In the genomic region with DNA sequence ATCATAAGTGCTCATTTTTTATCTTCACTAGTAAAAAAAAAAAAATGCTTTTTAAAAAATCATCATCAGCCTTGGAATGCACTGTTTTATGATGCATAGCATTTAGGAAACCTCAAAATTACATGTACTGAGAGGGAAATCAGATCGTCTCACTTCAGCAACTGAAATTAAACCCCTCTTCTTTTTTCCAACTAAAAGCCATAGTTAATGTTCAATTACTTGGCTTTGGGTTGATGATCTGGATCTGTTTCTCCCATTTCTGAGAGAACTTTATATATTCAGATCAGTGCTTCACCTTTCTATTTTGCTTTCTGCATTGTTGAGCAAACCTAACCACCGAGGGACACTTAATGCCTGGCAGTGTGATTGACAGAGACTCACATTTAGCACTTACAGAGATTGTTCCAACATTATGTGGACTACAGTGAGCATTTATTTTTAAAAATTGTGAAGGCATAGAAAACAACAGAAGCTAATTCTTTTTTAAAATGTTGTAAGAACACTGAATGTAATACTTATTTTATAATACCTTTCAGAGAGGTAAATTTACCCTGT, we compare ENCODE assay signal across 16 cellular contexts.
DNase-seq lines count a peak whose midpoint lies in the region; ATAC-seq and TF ChIP-seq lines count a peak whose summit lies in the region.
"Had no signal": no experiment of that assay in that cellular context is flagged by ENCODE, and none has a peak within 500 bp of the region (broad histone marks: within the 10 kb centered on the region; RNA-seq: fewer than 3 reads in every experiment).

No MANE protein-coding gene starts in this region.

- BruUV-seq in PC-9 (replicated peaks; lab: Mats Ljungman, UMichigan) = no TSS peak

- TF ChIP-seq CTCF in nephron (IDR thresholded peaks at IDR 0.05; ENCODE audit: unreplicated experiment in 3 of 3) = no peak
- TF ChIP-seq CTCF in gastrocnemius medialis (IDR thresholded peaks at IDR 0.05 in 4 of 5, conservative IDR thresholded peaks at IDR 0.05 in 1 of 5) = no peak
- TF ChIP-seq CTCF in PC-9 (conservative IDR thresholded peaks at IDR 0.05) = no peak

- peaks cover 6 to 20% of the 10 kb centered on the region in 2 donors for H3K4me1 ChIP-seq in gastrocnemius medialis
- H3K4me1 ChIP-seq in PC-9 (replicated peaks; ENCODE audit: insufficient read depth) = no peaks in the 10 kb centered on the region

- ATAC-seq in gastrocnemius medialis = peak; percentile 51 to 58
- no peak for ATAC-seq in GM21526 (IDR thresholded peaks at IDR 0.05; ENCODE audit: low FRiP score, unreplicated experiment)

- H3K4me3 Mint-ChIP-seq in nephron = no peak overlapping the region

- no peaks in the 10 kb centered on the region for H3K9me3 Mint-ChIP-seq in nephron

- no peak overlapping the region for H2AFZ ChIP-seq in PC-9

- no peak overlapping the region for H3K4me2 ChIP-seq in PC-9
- H3K4me2 ChIP-seq: SK-N-SH had no signal

- CTCF ChIA-PET in PC-9 (lab: Charles Lee) = no interaction called here

- peak overlapping the region; percentile 58 to 74 (median 73) for H3K27ac Mint-ChIP-seq in nephron

- no peak for TF ChIP-seq POLR2A in gastrocnemius medialis (IDR thresholded peaks at IDR 0.05)

- H3F3A ChIP-seq in PC-9 (ENCODE audit: insufficient read depth, low read depth) = no peaks in the 10 kb centered on the region

- POLR2A ChIA-PET in PC-9 (lab: Charles Lee; ENCODE audit: unreplicated experiment) = no interaction called here

- H3K36me3 Mint-ChIP-seq in nephron (ENCODE audit: low read depth) = no peaks in the 10 kb centered on the region

- H3K36me3 ChIP-seq in gastrocnemius medialis (no peaks in the 10 kb centered on the region), PC-9 (ENCODE audit: low read depth) (no peaks in the 10 kb centered on the region)

- H3K4me3 ChIP-seq in gastrocnemius medialis (no peak overlapping the region), PC-9 (no peak overlapping the region)

- H3K27me3 Mint-ChIP-seq in nephron (ENCODE audit: low read depth) = no peaks in the 10 kb centered on the region

- in situ Hi-C loops in gastrocnemius medialis (cut with MboI; ENCODE audit: low sequenced_read_pairs in 4 of 4) = no loop called here

- H4K20me1 ChIP-seq in PC-9 (ENCODE audit: insufficient read depth) = no peaks in the 10 kb centered on the region

- intact Hi-C loops in gastrocnemius medialis (cut with DNase I; ENCODE audit: low total_unique reads) = no loop called here
- intact Hi-C loops in posterior cingulate gyrus (cut with DNase I) = no loop called here
- intact Hi-C loops in PC-9 (cut with micrococcal nuclease; ENCODE audit: unreplicated experiment) = no loop called here

- no peaks in the 10 kb centered on the region for H3K9me2 ChIP-seq in PC-9 (ENCODE audit: insufficient read depth)
- H3K9me2 ChIP-seq: SK-N-SH had no signal

- H3K4me1 Mint-ChIP-seq in nephron = peaks cover 13% of the 10 kb centered on the region

- DNase-seq in DMS79 treated with DMSO at 0.1 percent for 48 hours (lab: John Stamatoyannopoulos, UW) (peak; percentile 54), glomerular visceral epithelial cell (ENCODE audit: extremely low spot score) (peak; percentile 68), gastrocnemius medialis (no peak), posterior cingulate gyrus (no peak), PC-9 (no peak)
- DNase-seq: Calu3, HCEC 1CT, NCI-H1048, NCI-H1694, NCI-H2081, NCI-H524, NCI-H748 treated with DMSO at 0.1 percent for 48 hours, SK-N-SH had no signal

- no peaks in the 10 kb centered on the region for H3K9me3 ChIP-seq in gastrocnemius medialis
- no peaks in the 10 kb centered on the region for H3K9me3 ChIP-seq in PC-9 (ENCODE audit: insufficient read depth, low read depth)
- H3K9me3 ChIP-seq: SK-N-SH had no signal

- H3K27ac ChIP-seq in gastrocnemius medialis = no peak overlapping the region
- no peak overlapping the region for H3K27ac ChIP-seq in PC-9
- H3K27ac ChIP-seq: HL-60 had no signal

- no peaks in the 10 kb centered on the region for H3K27me3 ChIP-seq in gastrocnemius medialis
- H3K27me3 ChIP-seq in PC-9 (ENCODE audit: insufficient read depth, low read depth) = no peaks in the 10 kb centered on the region

- no peaks in the 10 kb centered on the region for H3K79me2 ChIP-seq in PC-9 (ENCODE audit: low read depth)

Comparison
In these comparisons a context has a peak if more than half of its experiments do, and no peak if none do; other contexts are left out.
1. DNase-seq: peak in DMS79 treated with DMSO at 0.1 percent for 48 hours (single experiment) and glomerular visceral epithelial cell (single experiment); none in gastrocnemius medialis (0 of 2), posterior cingulate gyrus (0 of 10) and PC-9 (0 of 2).